8 cellular contexts compared by ENCODE assay signal in genomic region chr16:21157632-21158031, GRCh38. TPM values are rescaled to one million over a fixed set of nuclear protein-coding genes. Genes with fewer than 3 reads are reported as not detected.
A peak's percentile ranks its signal among the peaks of the same experiment; 100 is the strongest.
DNase-seq lines count a peak whose midpoint lies in the region; ATAC-seq and TF ChIP-seq lines count a peak whose summit lies in the region.

No MANE protein-coding gene starts in this region.

- no peaks in the 10 kb centered on the region for H3K27me3 ChIP-seq in left ventricle myocardium inferior (ENCODE audit: low read depth)
- no peaks in the 10 kb centered on the region for H3K27me3 ChIP-seq in vagina

- H3K4me3 ChIP-seq in left ventricle myocardium inferior = no peak overlapping the region
- H3K4me3 ChIP-seq in vagina = peak overlapping the region in 1 of 2 donors; percentile 74

- H3K9me3 ChIP-seq in left ventricle myocardium inferior (replicated peaks) (no peaks in the 10 kb centered on the region), vagina (no peaks in the 10 kb centered on the region)

- H3K27ac Mint-ChIP-seq in activated naive CD8-positive, alpha-beta T cell treated with anti-CD3 and anti-CD28 coated beads, Interleukin-2, amount 10 ng/mL, durations not matched to agents 7 days and 5 days = no peak overlapping the region
- peak overlapping the region in 3 of 6 donors; percentile 11 to 84 (median 37) for H3K27ac Mint-ChIP-seq in naive B cell

- H3K9me3 Mint-ChIP-seq in activated naive CD8-positive, alpha-beta T cell treated with anti-CD3 and anti-CD28 coated beads, Interleukin-2, amount 10 ng/mL, durations not matched to agents 7 days and 5 days = no peaks in the 10 kb centered on the region
- no peaks in the 10 kb centered on the region for H3K9me3 Mint-ChIP-seq in naive B cell

- H3K27ac ChIP-seq in left ventricle myocardium inferior (replicated peaks) (peak overlapping the region; percentile 90), vagina (peak overlapping the region; percentile 94)

- H3K4me1 ChIP-seq in left ventricle myocardium inferior = peaks cover 58% of the 10 kb centered on the region
- H3K4me1 ChIP-seq in vagina = peaks cover 50% of the 10 kb centered on the region

- TF ChIP-seq CTCF in left ventricle myocardium inferior (IDR thresholded peaks at IDR 0.05; ENCODE audit: borderline replicate concordance) (no peak), vagina (IDR thresholded peaks at IDR 0.05) (no peak)

- no peaks in the 10 kb centered on the region for H3K27me3 Mint-ChIP-seq in activated naive CD8-positive, alpha-beta T cell treated with anti-CD3 and anti-CD28 coated beads, Interleukin-2, amount 10 ng/mL, durations not matched to agents 7 days and 5 days
- H3K27me3 Mint-ChIP-seq in naive B cell = no peaks in the 10 kb centered on the region

- intact Hi-C loops in left ventricle myocardium inferior (cut with micrococcal nuclease) (no loop called here), Right ventricle myocardium superior (cut with DNase I) (loop anchor here (2.0 to 10.0 kb wide), 2 partner anchors 143 to 1517 kb away; no protein-coding TSS in a partner anchor), vagina (cut with DNase I) (loop anchor here (5.0 kb wide), 1 partner anchor 145 kb away; no protein-coding TSS in a partner anchor)

- H3K36me3 Mint-ChIP-seq in activated naive CD8-positive, alpha-beta T cell treated with anti-CD3 and anti-CD28 coated beads, Interleukin-2, amount 10 ng/mL, durations not matched to agents 7 days and 5 days = peaks cover 4% of the 10 kb centered on the region
- peaks cover 0 to 4% of the 10 kb centered on the region in 2 donors for H3K36me3 Mint-ChIP-seq in naive B cell

- POLR2A ChIA-PET in activated naive CD8-positive, alpha-beta T cell treated with anti-CD3 and anti-CD28 coated beads, Interleukin-2, amount 10 ng/mL, durations not matched to agents 7 days and 5 days (lab: Charles Lee) = interaction anchor here (2.2 kb wide), 1 partner anchor 143 kb away, joined by 13 read pairs; no protein-coding TSS in a partner anchor

- peaks cover 7% of the 10 kb centered on the region for H3K36me3 ChIP-seq in left ventricle myocardium inferior
- no peaks in the 10 kb centered on the region for H3K36me3 ChIP-seq in vagina

- no peak for TF ChIP-seq POLR2A in vagina (IDR thresholded peaks at IDR 0.05)

- ATAC-seq in Right ventricle myocardium superior (ENCODE audit: poor library complexity) = no peak
- no peak for ATAC-seq in activated naive CD8-positive, alpha-beta T cell treated with anti-CD3 and anti-CD28 coated beads, Interleukin-2, amount 10 ng/mL, durations not matched to agents 7 days and 5 days (ENCODE audit: low read depth)
- no peak for ATAC-seq in naive B cell (ENCODE audit: low read depth in 2 of 2)

- DNase-seq in left ventricle myocardium inferior (no peak), Right ventricle myocardium superior (no peak), naive B cell (no peak), vagina (ENCODE audit: extremely low spot score in 2 of 2) (no peak), AG08395 (ENCODE audit: low spot score) (no peak), amygdala (lab: John Stamatoyannopoulos, UW) (no peak), KBM-7 (no peak)
- DNase-seq in activated naive CD8-positive, alpha-beta T cell treated with anti-CD3 and anti-CD28 coated beads, Interleukin-2, amount 10 ng/mL, durations not matched to agents 7 days and 5 days = no peak

- in situ Hi-C loops in KBM-7 (cut with MboI; ENCODE audit: low pct_unique_long_range_greater_than_20kb, low sequenced_read_pairs) = no loop called here

- peak overlapping the region; percentile 87 for H3K4me3 Mint-ChIP-seq in activated naive CD8-positive, alpha-beta T cell treated with anti-CD3 and anti-CD28 coated beads, Interleukin-2, amount 10 ng/mL, durations not matched to agents 7 days and 5 days
- peak overlapping the region; percentile 77 to 99 (median 96) for H3K4me3 Mint-ChIP-seq in naive B cell

- peaks cover 5% of the 10 kb centered on the region for H3K4me1 Mint-ChIP-seq in activated naive CD8-positive, alpha-beta T cell treated with anti-CD3 and anti-CD28 coated beads, Interleukin-2, amount 10 ng/mL, durations not matched to agents 7 days and 5 days
- peaks cover 16 to 19% (median 18%) of the 10 kb centered on the region in 3 donors for H3K4me1 Mint-ChIP-seq in naive B cell

RNA-seq across cellular contexts. Expression of gene LDAF1, which starts 0.8 kb away (rescaled TPM):
- total RNA-seq in left ventricle myocardium inferior = 133 TPM
- total RNA-seq in Right ventricle myocardium superior = 148 TPM
- 10 to 100 TPM; 10.7 to 12.3 TPM for total RNA-seq in activated naive CD8-positive, alpha-beta T cell treated with anti-CD3 and anti-CD28 coated beads, Interleukin-2, amount 10 ng/mL, durations not matched to agents 7 days and 5 days
- 10 to 100 TPM; 18.3 to 30.6 (median 22.0) TPM for polyA plus RNA-seq in naive B cell (ENCODE audit: low read depth in 6 of 6)
- 63.8 TPM for total RNA-seq in vagina

RNA-seq across cellular contexts. Expression of gene DNAH3, which starts 7.0 kb away (rescaled TPM):
- total RNA-seq in left ventricle myocardium inferior = 1.8 TPM
- total RNA-seq in Right ventricle myocardium superior = 0.89 TPM
- total RNA-seq in activated naive CD8-positive, alpha-beta T cell treated with anti-CD3 and anti-CD28 coated beads, Interleukin-2, amount 10 ng/mL, durations not matched to agents 7 days and 5 days = not detected
- polyA plus RNA-seq in naive B cell (ENCODE audit: low read depth in 6 of 6) = not detected
- 0.25 TPM for total RNA-seq in vagina

RNA-seq across cellular contexts. Expression of gene ZP2, which starts 53.7 kb away (rescaled TPM):
- not detected for total RNA-seq in left ventricle myocardium inferior
- not detected for total RNA-seq in Right ventricle myocardium superior
- not detected for total RNA-seq in activated naive CD8-positive, alpha-beta T cell treated with anti-CD3 and anti-CD28 coated beads, Interleukin-2, amount 10 ng/mL, durations not matched to agents 7 days and 5 days
- polyA plus RNA-seq in naive B cell (ENCODE audit: low read depth in 6 of 6) = not detected
- not detected for total RNA-seq in vagina
